8 cellular contexts compared by ENCODE assay signal in genomic region chr18:46333371-46334199, GRCh38.
DNase-seq lines count a peak whose midpoint lies in the region; ATAC-seq lines count a peak whose summit lies in the region.

No MANE protein-coding gene starts in this region.

- peak overlapping the region; percentile 60 for H3K4me3 ChIP-seq in iPS-18c (ENCODE audit: insufficient read depth, low read depth, low read length)
- H3K4me3 ChIP-seq in skeletal muscle tissue (ENCODE audit: low read length in 3 of 3), result peak overlapping the region; percentile 68 to 89 (median 82)

- ATAC-seq in GM21786 (IDR thresholded peaks at IDR 0.05; ENCODE audit: unreplicated experiment), result no peak

- peak overlapping the region; percentile 84 for H3K4me3 Mint-ChIP-seq in activated CD4-positive, alpha-beta T cell treated with anti-CD3 and anti-CD28 coated beads, Interleukin-2, amount 10 ng/mL, durations not matched to agents 24 days and 14 days

- H3K9me3 ChIP-seq in iPS-18c (ENCODE audit: control insufficient read depth, insufficient read depth, low read length), result no peaks in the 10 kb centered on the region
- H3K9me3 ChIP-seq in skeletal muscle tissue (ENCODE audit: control insufficient read depth in 3 of 3, low read length in 3 of 3), result no peaks in the 10 kb centered on the region

- H3K27ac Mint-ChIP-seq in activated CD4-positive, alpha-beta T cell treated with anti-CD3 and anti-CD28 coated beads, Interleukin-2, amount 10 ng/mL, durations not matched to agents 24 days and 14 days, result peak overlapping the region; percentile 76

- peaks cover 35% of the 10 kb centered on the region for H3K4me1 Mint-ChIP-seq in activated CD4-positive, alpha-beta T cell treated with anti-CD3 and anti-CD28 coated beads, Interleukin-2, amount 10 ng/mL, durations not matched to agents 24 days and 14 days

- intact Hi-C loops in activated CD4-positive, alpha-beta T cell treated with anti-CD3 and anti-CD28 coated beads, Interleukin-2, amount 10 ng/mL, durations not matched to agents 24 days and 14 days (cut with micrococcal nuclease), result loop anchor here (5.0 kb wide), 2 partner anchors 161 to 176 kb away; a partner anchor contains a TSS

- DNase-seq in activated CD4-positive, alpha-beta T cell treated with anti-CD3 and anti-CD28 coated beads, Interleukin-2, amount 10 ng/mL, durations not matched to agents 24 days and 14 days, result peak; percentile 85
- no peak for DNase-seq in activated CD4-positive, alpha-beta T cell treated with anti-CD3 and anti-CD28 coated beads for 4 hours
- DNase-seq in NCI-H510A treated with DMSO at 0.1 percent for 48 hours (lab: John Stamatoyannopoulos, UW), result peak; percentile 13
- DNase-seq in astrocyte of the hippocampus (ENCODE audit: low read depth, low spot score), result peak; percentile 49
- DNase-seq in NK-92 (lab: John Stamatoyannopoulos, UW; ENCODE audit: unreplicated experiment), result no peak

- no peaks in the 10 kb centered on the region for H3K36me3 ChIP-seq in skeletal muscle tissue (ENCODE audit: control insufficient read depth in 3 of 3, insufficient read depth in 3 of 3, low read length in 3 of 3)

- no peaks in the 10 kb centered on the region for H3K9me3 Mint-ChIP-seq in activated CD4-positive, alpha-beta T cell treated with anti-CD3 and anti-CD28 coated beads, Interleukin-2, amount 10 ng/mL, durations not matched to agents 24 days and 14 days

- peaks cover 16 to 21% (median 19%) of the 10 kb centered on the region in 3 donors for H3K4me1 ChIP-seq in skeletal muscle tissue (ENCODE audit: control insufficient read depth in 3 of 3, insufficient read depth in 3 of 3, low read length in 3 of 3)

- peaks cover 0 to 3% (median 0%) of the 10 kb centered on the region in 3 donors for H3K27me3 ChIP-seq in skeletal muscle tissue (ENCODE audit: control insufficient read depth in 3 of 3, insufficient read depth in 3 of 3, low read length in 3 of 3)

- no peak overlapping the region for H3K27ac ChIP-seq in skeletal muscle tissue (ENCODE audit: low read depth, low read length)

- H3K9ac ChIP-seq in skeletal muscle tissue (ENCODE audit: low read depth in 1 of 3, low read length in 3 of 3), result peak overlapping the region; percentile 10 to 85 (median 77)

- peaks cover 67% of the 10 kb centered on the region for H3K27me3 Mint-ChIP-seq in activated CD4-positive, alpha-beta T cell treated with anti-CD3 and anti-CD28 coated beads, Interleukin-2, amount 10 ng/mL, durations not matched to agents 24 days and 14 days

- H3K36me3 Mint-ChIP-seq in activated CD4-positive, alpha-beta T cell treated with anti-CD3 and anti-CD28 coated beads, Interleukin-2, amount 10 ng/mL, durations not matched to agents 24 days and 14 days (ENCODE audit: low read depth), result peaks cover 2% of the 10 kb centered on the region

Comparison
In these comparisons a context has a peak if more than half of its experiments do, and no peak if none do; other contexts are left out.
1. DNase-seq: peak in activated CD4-positive, alpha-beta T cell treated with anti-CD3 and anti-CD28 coated beads, Interleukin-2, amount 10 ng/mL, durations not matched to agents 24 days and 14 days (single experiment), NCI-H510A treated with DMSO at 0.1 percent for 48 hours (single experiment) and astrocyte of the hippocampus (single experiment); none in activated CD4-positive, alpha-beta T cell treated with anti-CD3 and anti-CD28 coated beads for 4 hours (0 of 2) and NK-92 (single experiment).